Comparison of ENCODE assay signal across 8 cellular contexts in the genomic region with DNA sequence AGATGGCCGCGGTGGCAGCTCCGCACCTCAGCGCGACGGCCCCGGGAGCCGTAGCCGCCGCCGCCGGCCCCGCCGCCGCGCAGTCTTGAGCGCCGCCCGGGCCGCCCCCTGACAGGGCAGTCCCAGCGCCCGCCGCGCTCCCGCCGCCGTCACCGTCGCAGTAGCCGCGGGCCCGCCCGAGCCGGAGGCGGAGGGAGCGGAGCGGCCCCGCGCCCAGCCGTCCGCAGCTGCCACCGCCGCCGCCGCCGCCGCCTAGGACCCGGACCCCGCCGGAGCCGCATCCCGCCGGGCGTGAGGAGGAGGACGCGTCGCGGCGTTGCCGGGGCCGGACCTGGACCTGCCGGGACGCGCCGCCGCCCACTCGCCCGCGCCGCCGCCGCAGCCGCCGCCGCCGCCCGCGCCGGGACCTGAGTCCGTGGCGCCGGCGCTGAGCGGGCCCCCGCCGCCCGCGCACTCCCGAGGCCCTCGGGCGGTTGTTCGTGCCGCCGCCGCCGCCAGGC. TPM values are rescaled to one million over a fixed set of nuclear protein-coding genes. Genes with fewer than 3 reads are reported as not detected.
DNase-seq lines count a peak whose midpoint lies in the region; ATAC-seq, FAIRE-seq and TF ChIP-seq lines count a peak whose summit lies in the region.

No MANE protein-coding gene starts in this region.

- FAIRE-seq in GM12878 (lab: Jason Lieb, UNC): no peak

- no peak overlapping the region for H3K14ac ChIP-seq in neuronal stem cell (ENCODE audit: low read length)

- no peak for TF ChIP-seq POLR2A in GM12878 (IDR thresholded peaks at IDR 0.05; ENCODE audit: low read depth, low read length)

- TF ChIP-seq RAD21 in GM12878 (IDR thresholded peaks at IDR 0.05; ENCODE audit: insufficient read depth, low read depth, low read length): no peak

- peaks cover 8% of the 10 kb centered on the region for H3K79me2 ChIP-seq in GM12878 (ENCODE audit: control insufficient read depth, insufficient read depth, low read length)

- no peak for TF ChIP-seq CTCF in heart right ventricle (IDR thresholded peaks at IDR 0.05)
- no peak for TF ChIP-seq CTCF in GM12878 (IDR thresholded peaks at IDR 0.05 in 2 of 3, conservative IDR thresholded peaks at IDR 0.05 in 1 of 3; ENCODE audit: control insufficient read depth in 2 of 3, extremely low read depth in 1 of 3, insufficient read depth in 1 of 3, low read depth in 3 of 3, low read length in 3 of 3)

- no peak overlapping the region; the same call in 1 of the 2 replicates for H2AFZ ChIP-seq in GM12878 (ENCODE audit: control insufficient read depth, low read depth, low read length)
- peak overlapping the region; percentile 51 for H2AFZ ChIP-seq in neuronal stem cell (ENCODE audit: low read length)

- H3K9ac ChIP-seq in GM12878 (ENCODE audit: control insufficient read depth, insufficient read depth, low read length) (peak overlapping the region; percentile 46; the same call in 1 of the 2 replicates), neuronal stem cell (ENCODE audit: low read depth, low read length, poor library complexity) (peak overlapping the region; percentile 96)

- intact Hi-C loops in heart right ventricle (cut with DNase I): loop anchor here in 6 of 10 donors (1.0 to 10.0 kb wide), 13 partner anchors 39 to 221 kb away; no protein-coding TSS in a partner anchor
- intact Hi-C loops in Right ventricle myocardium superior (cut with DNase I): no loop called here
- intact Hi-C loops in GM12878 (cut with micrococcal nuclease; ENCODE audit: unreplicated experiment): loop anchor here (5.0 to 10.0 kb wide), 2 partner anchors 76 to 634 kb away; no protein-coding TSS in a partner anchor

- no peak overlapping the region for H2BK5ac ChIP-seq in neuronal stem cell (ENCODE audit: low read length)

- 0 to 1% methylated on average over 30 to 94 of the region's 96 CpGs for WGBS in heart right ventricle, 2 donors
- WGBS in GM12878 (ENCODE audit: insufficient coverage, insufficient replicate concordance, low lambda C conversion rate, missing lambda C conversion rate): 0% methylated on average over 17 of the region's 96 CpGs
- WGBS in neuronal stem cell (ENCODE audit: extremely low coverage in 2 of 2, insufficient read length in 2 of 2, insufficient replicate concordance in 1 of 2), 2 donors: no CpG with 5 or more reads among the region's 96 CpGs

- H2BK120ac ChIP-seq in neuronal stem cell (ENCODE audit: low read depth, low read length): no peak overlapping the region

- RAD21 ChIA-PET in GM12878 (lab: Charles Lee; ENCODE audit: unreplicated experiment): interaction anchor here (0.6 to 2.3 kb wide), 22 partner anchors 12 to 633 kb away, joined by 3 to 24 read pairs (median 5); a partner anchor contains a TSS

- H3K9me3 ChIP-seq in heart right ventricle (no peaks in the 10 kb centered on the region), GM12878 (replicated peaks; ENCODE audit: control insufficient read depth, insufficient read depth, low read length) (peaks cover 3% of the 10 kb centered on the region; the same call in 2 of the 3 replicates), neuronal stem cell (replicated peaks in 1 of 2; ENCODE audit: control insufficient read depth in 2 of 2, insufficient read depth in 1 of 2, low read depth in 1 of 2, low read length in 2 of 2) (peaks cover 0 to 3% of the 10 kb centered on the region in 2 donors)

- SMC1A ChIA-PET in GM12878 (lab: Charles Lee; ENCODE audit: uncharacterized antibody, unreplicated experiment): interaction anchor here (0.6 to 1.2 kb wide), 5 partner anchors 61 to 153 kb away, joined by 3 to 7 read pairs (median 5); no protein-coding TSS in a partner anchor

- no peak overlapping the region for H4K91ac ChIP-seq in neuronal stem cell (ENCODE audit: low read depth, low read length, poor library complexity)

- CTCF ChIA-PET in GM12878 (lab: Yijun Ruan, JAX): interaction anchor here (0.9 to 1.7 kb wide), 7 partner anchors 11 to 89 kb away, joined by 3 to 9 read pairs (median 3); no protein-coding TSS in a partner anchor

- peak overlapping the region; percentile 79; the same call in 1 of the 2 replicates for H3K4me2 ChIP-seq in GM12878 (ENCODE audit: control insufficient read depth, insufficient read depth)
- peak overlapping the region; percentile 93 for H3K4me2 ChIP-seq in neuronal stem cell (ENCODE audit: insufficient read depth, low read length, poor library complexity, severe bottlenecking)

- in situ Hi-C loops in GM12878 (cut with MboI): no loop called here

- ATAC-seq in heart right ventricle: no peak
- ATAC-seq in Right ventricle myocardium superior (ENCODE audit: poor library complexity): no peak
- peak; percentile 23 for ATAC-seq in HG03175 (IDR thresholded peaks at IDR 0.05; ENCODE audit: unreplicated experiment)
- ATAC-seq in GM12878: no peak

- H3K27me3 ChIP-seq in heart right ventricle: peaks cover 0 to 34% (median 0%) of the 10 kb centered on the region in 7 donors
- no peaks in the 10 kb centered on the region for H3K27me3 ChIP-seq in GM12878 (replicated peaks in 1 of 2; ENCODE audit: control insufficient read depth in 2 of 2, insufficient read depth in 2 of 2, low read length in 1 of 2)
- peaks cover 4 to 36% (median 14%) of the 10 kb centered on the region in 3 experiments for H3K27me3 ChIP-seq in neuronal stem cell (ENCODE audit: control insufficient read depth in 3 of 3, insufficient read depth in 3 of 3, low read depth in 1 of 3, low read length in 3 of 3)

- no peaks in the 10 kb centered on the region for H4K20me1 ChIP-seq in GM12878 (ENCODE audit: control insufficient read depth, insufficient read depth)

- H3K27ac ChIP-seq in heart right ventricle (peak overlapping the region; percentile 40 to 96 (median 84)), GM12878 (ENCODE audit: control insufficient read depth, insufficient read depth) (no peak overlapping the region), neuronal stem cell (replicated peaks; ENCODE audit: low read length) (no peak overlapping the region)

- H2BK12ac ChIP-seq in neuronal stem cell (ENCODE audit: low read length): no peak overlapping the region

- TF ChIP-seq EP300 in GM12878 (IDR thresholded peaks at IDR 0.05; ENCODE audit: borderline replicate concordance in 1 of 2, control insufficient read depth in 1 of 2, low read depth in 2 of 2, low read length in 2 of 2): no peak

- no peak overlapping the region for H4K8ac ChIP-seq in neuronal stem cell (ENCODE audit: low read depth, low read length)

- no peak for DNase-seq in heart right ventricle
- DNase-seq in Right ventricle myocardium superior: no peak
- DNase-seq in GM12878 (ENCODE audit: low read depth, low spot score): no peak
- no peak for DNase-seq in neuronal stem cell (ENCODE audit: low spot score)
- no peak for DNase-seq in medulla oblongata (ENCODE audit: extremely low spot score)
- DNase-seq in NCI-H1436 (lab: John Stamatoyannopoulos, UW): no peak
- DNase-seq in NOMO-1 treated with DMSO at 0.1 percent for 48 hours (lab: John Stamatoyannopoulos, UW; ENCODE audit: unreplicated experiment): no peak

- H3K36me3 ChIP-seq in heart right ventricle: no peaks in the 10 kb centered on the region
- H3K36me3 ChIP-seq in GM12878 (ENCODE audit: control insufficient read depth in 2 of 2, insufficient read depth in 2 of 2, low read length in 1 of 2): no peaks in the 10 kb centered on the region
- H3K36me3 ChIP-seq in neuronal stem cell (replicated peaks in 1 of 2; ENCODE audit: control insufficient read depth in 2 of 2, insufficient read depth in 2 of 2, low read length in 2 of 2): no peaks in the 10 kb centered on the region

- H3K4ac ChIP-seq in neuronal stem cell (ENCODE audit: low read length): no peak overlapping the region

- H2AK5ac ChIP-seq in neuronal stem cell (ENCODE audit: low read depth, low read length): no peak overlapping the region

- peaks cover 2% of the 10 kb centered on the region for H3K79me1 ChIP-seq in neuronal stem cell (ENCODE audit: low read depth, low read length)

- no TSS peak for BruUV-seq in GM12878 (replicated peaks; lab: Mats Ljungman, UMichigan)

- POLR2A ChIA-PET in GM12878 (lab: Charles Lee): interaction anchor here (0.6 to 2.1 kb wide), 18 partner anchors 12 to 746 kb away, joined by 3 to 18 read pairs (median 4); a partner anchor contains a TSS

- H3K4me1 ChIP-seq in heart right ventricle: peaks cover under 1 to 54% (median 40%) of the 10 kb centered on the region in 9 donors
- H3K4me1 ChIP-seq in GM12878 (ENCODE audit: control insufficient read depth, insufficient read depth, low read length): peaks cover 22% of the 10 kb centered on the region
- peaks cover 9 to 12% of the 10 kb centered on the region in 2 donors for H3K4me1 ChIP-seq in neuronal stem cell (ENCODE audit: control insufficient read depth in 2 of 2, insufficient read depth in 1 of 2, low read depth in 1 of 2, low read length in 2 of 2)

- peak overlapping the region in 9 of 10 donors; percentile 66 to 99 (median 76) for H3K4me3 ChIP-seq in heart right ventricle
- H3K4me3 ChIP-seq in GM12878: no peak overlapping the region; the same call in 1 of the 2 replicates
- peak overlapping the region; percentile 60 to 88 for H3K4me3 ChIP-seq in neuronal stem cell (ENCODE audit: low read length in 2 of 2)

- peak overlapping the region; percentile 50 for H3K23ac ChIP-seq in neuronal stem cell (ENCODE audit: low read depth, low read length, poor library complexity)

- no peak overlapping the region for H2BK15ac ChIP-seq in neuronal stem cell (ENCODE audit: low read length)

- peak overlapping the region; percentile 54 for H3K18ac ChIP-seq in neuronal stem cell (ENCODE audit: low read length)

RNA-seq across cellular contexts. Expression of a gene that starts 0.3 kb away (rescaled TPM):
- total RNA-seq in heart right ventricle (10 to 100 TPM; 17.1 to 31.4 (median 25.9) TPM), Right ventricle myocardium superior (17.8 TPM), GM12878 (2014; rRNA removed) (1.5 and 3.2 TPM in 2 replicates), GM12878 (2014; rRNA removed; fragmentation: Illumina TruSeq; extraction: Trizol) (1.0 and 1.8 TPM in 2 replicates), GM12878 (2021) (5.4 and 6.1 TPM in 2 replicates)
- polyA plus RNA-seq in heart right ventricle (10 to 100 TPM in 1 of 2 donors, 1 to 10 TPM in 1; 2.2 to 16.1 TPM), GM12878 (2011; rRNA removed) (0.90 and 0.98 TPM in 2 replicates), GM12878 (2014; fragmentation: Illumina TruSeq; extraction: Trizol) (2.0 and 2.5 TPM in 2 replicates), GM12878 (2014; fragmentation: Nextera tagmentation; extraction: Ambion mirVana) (under 1 TPM; 0.40 to 0.43 TPM), GM12878 (2014; rRNA removed) (1.4 and 2.4 TPM in 2 replicates), GM12878 (2016; fragmentation: Nextera tagmentation; extraction: Ambion mirVana) (under 1 TPM; 0.67 to 0.88 TPM)
- total RNA-seq in GM12878 (2013; cell fraction: nucleolus; rRNA removed): 21.2 and 22.9 TPM in 2 replicates
- polyA plus RNA-seq in GM12878 (2011; ENCODE audit: low read depth): 0.49 TPM
- 0.85 and 1.0 TPM in 2 replicates for polyA plus RNA-seq in GM12878 (2011; cell fraction: cytosol; rRNA removed)
- polyA plus RNA-seq in GM12878 (2011; cell fraction: nucleus; rRNA removed): 4.1 and 5.7 TPM in 2 replicates
- polyA plus RNA-seq in GM12878 (2012): 0.97 and 1.1 TPM in 2 replicates
- polyA minus RNA-seq in GM12878 (2011; rRNA and poly(A)+ RNA removed): 7.9 and 9.0 TPM in 2 replicates
- 1.9 and 7.1 TPM in 2 replicates for polyA minus RNA-seq in GM12878 (2011; cell fraction: cytosol; rRNA and poly(A)+ RNA removed)
- polyA minus RNA-seq in GM12878 (2011; cell fraction: nucleus; rRNA and poly(A)+ RNA removed): 4.4 and 5.6 TPM in 2 replicates
- polyA plus RNA-seq in neuronal stem cell (2013, experiment 1 of 2): 12.5 TPM
- 13.1 TPM for polyA plus RNA-seq in neuronal stem cell (2013, experiment 2 of 2)

Comparison
In these comparisons a context has a peak if more than half of its experiments do, and no peak if none do; other contexts are left out.
1. H3K27ac ChIP-seq: peak in heart right ventricle (10 of 10); none in GM12878 (single experiment) and neuronal stem cell (single experiment).